ENCODE assay signal across 8 cellular contexts in the genomic region with DNA sequence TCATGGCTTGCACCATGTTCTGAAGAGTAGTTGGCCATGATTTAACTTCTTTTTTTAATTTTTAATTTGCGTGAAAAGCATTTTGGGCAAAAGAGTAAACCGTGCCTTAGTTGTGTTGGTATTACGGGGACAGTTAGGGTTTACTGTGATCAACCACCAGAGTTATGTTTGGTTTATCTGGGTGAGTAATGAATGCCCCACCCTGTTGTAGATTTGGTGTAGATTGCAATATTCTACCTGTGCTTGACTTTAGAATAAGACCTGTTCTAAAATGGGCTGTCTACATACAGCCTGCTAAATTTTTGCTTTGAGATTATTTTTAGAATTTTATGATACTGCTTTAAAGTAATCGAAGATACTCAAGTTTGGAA. TPM values are rescaled to one million over a fixed set of nuclear protein-coding genes. Genes with fewer than 3 reads are reported as not detected.
DNase-seq lines count a peak whose midpoint lies in the region; ATAC-seq, FAIRE-seq and TF ChIP-seq lines count a peak whose summit lies in the region.

No MANE protein-coding gene starts in this region.

- peaks cover 29% of the 10 kb centered on the region; the same call in 2 of the 3 replicates for H3K4me1 ChIP-seq in A549
- peaks cover 15 to 41% of the 10 kb centered on the region in 2 donors for H3K4me1 ChIP-seq in adrenal gland (replicated peaks in 1 of 2)
- H3K4me1 ChIP-seq in right lobe of liver = peaks cover 0 to 33% (median 2%) of the 10 kb centered on the region in 4 donors
- H3K4me1 ChIP-seq in vagina = peaks cover 45% of the 10 kb centered on the region

- H3K9me3 ChIP-seq in A549 (no peaks in the 10 kb centered on the region), adrenal gland (replicated peaks in 1 of 3) (no peaks in the 10 kb centered on the region), right lobe of liver (no peaks in the 10 kb centered on the region), vagina (no peaks in the 10 kb centered on the region)

- TF ChIP-seq POLR2A in A549 (IDR thresholded peaks at IDR 0.05; ENCODE audit: low read length) (no peak), adrenal gland (IDR thresholded peaks at IDR 0.05) (no peak), right lobe of liver (IDR thresholded peaks at IDR 0.05) (peak; percentile 13), vagina (IDR thresholded peaks at IDR 0.05) (no peak)

- H3K36me3 Mint-ChIP-seq in HFFc6 (ENCODE audit: low read depth) = no peaks in the 10 kb centered on the region

- H3K36me3 ChIP-seq in adrenal gland (replicated peaks in 1 of 2) (no peaks in the 10 kb centered on the region), right lobe of liver (no peaks in the 10 kb centered on the region), vagina (no peaks in the 10 kb centered on the region)

- ATAC-seq in A549 = peak in 1 of 2 experiments; percentile 43; a peak in 3 of 6 replicates
- peak in 1 of 4 donors; percentile 32 for ATAC-seq in right lobe of liver
- ATAC-seq in HG03039 (IDR thresholded peaks at IDR 0.05; ENCODE audit: unreplicated experiment) = no peak

- peak overlapping the region; percentile 98 to 100 for H3K27ac ChIP-seq in A549
- H3K27ac ChIP-seq in adrenal gland = peak overlapping the region in 3 of 5 donors; percentile 92 to 99 (median 94)
- H3K27ac ChIP-seq in right lobe of liver = peak overlapping the region in 1 of 3 donors; percentile 96
- H3K27ac ChIP-seq in vagina = peak overlapping the region; percentile 88

- intact Hi-C loops in adrenal gland (cut with DNase I) = no loop called here
- intact Hi-C loops in right lobe of liver (cut with DNase I) = no loop called here
- intact Hi-C loops in vagina (cut with DNase I) = no loop called here

- 1% methylated on average over 4 of the region's 4 CpGs for WGBS in A549 (ENCODE audit: missing lambda C conversion rate)
- 11 to 35% (median 18%) methylated on average over 4 of the region's 4 CpGs for WGBS in adrenal gland, 4 donors
- 7% methylated on average over 4 of the region's 4 CpGs for WGBS in right lobe of liver (ENCODE audit: insufficient coverage, low coverage, low lambda C conversion rate, missing lambda C conversion rate)

- POLR2A ChIA-PET in A549 (lab: Yijun Ruan, JAX) = interaction anchor here (1.2 kb wide), 1 partner anchor 32 kb away, joined by 6 read pairs; no protein-coding TSS in a partner anchor

- TF ChIP-seq CTCF in A549 (IDR thresholded peaks at IDR 0.05) (no peak), HFFc6 (IDR thresholded peaks at IDR 0.05) (no peak), adrenal gland (IDR thresholded peaks at IDR 0.05) (no peak), right lobe of liver (IDR thresholded peaks at IDR 0.05) (no peak), vagina (IDR thresholded peaks at IDR 0.05) (no peak)

- no peak for FAIRE-seq in A549 (lab: Jason Lieb, UNC)

- DNase-seq in A549 (ENCODE audit: low read depth in 1 of 2, low spot score in 1 of 2) (peak in 1 of 2 experiments; percentile 17), HFFc6 (no peak), adrenal gland (no peak), right lobe of liver (no peak), vagina (ENCODE audit: extremely low spot score in 2 of 2) (no peak), GM19238 (ENCODE audit: insufficient read length, low spot score) (no peak), NCI-H1930 (lab: John Stamatoyannopoulos, UW) (no peak)

- peak overlapping the region; percentile 83; the same call in 1 of the 2 replicates for H3K27ac Mint-ChIP-seq in HFFc6

- H3K4me1 Mint-ChIP-seq in HFFc6 (ENCODE audit: low read depth) = peaks cover 32% of the 10 kb centered on the region

- no peak for TF ChIP-seq RAD21 in A549 (conservative IDR thresholded peaks at IDR 0.05 in 1 of 2, IDR thresholded peaks at IDR 0.05 in 1 of 2)

- H3K27me3 ChIP-seq in adrenal gland = no peaks in the 10 kb centered on the region
- H3K27me3 ChIP-seq in right lobe of liver = no peaks in the 10 kb centered on the region
- H3K27me3 ChIP-seq in vagina = no peaks in the 10 kb centered on the region

- H3K4me3 ChIP-seq in A549 (peak overlapping the region; percentile 85), adrenal gland (peak overlapping the region in 2 of 4 donors; percentile 55 to 89), right lobe of liver (peak overlapping the region; percentile 77 to 82 (median 78)), vagina (peak overlapping the region; percentile 76 to 87)

- peak overlapping the region; percentile 95 for H3K4me3 Mint-ChIP-seq in HFFc6

- no peaks in the 10 kb centered on the region for H3K9me3 Mint-ChIP-seq in HFFc6

- no peak for TF ChIP-seq EP300 in A549 (IDR thresholded peaks at IDR 0.05)

- peak overlapping the region; percentile 97 for H3K4me2 ChIP-seq in A549

- H3K27me3 Mint-ChIP-seq in HFFc6 (ENCODE audit: insufficient read depth) = peaks cover 7% of the 10 kb centered on the region

- CTCF ChIA-PET in A549 (lab: Yijun Ruan, JAX) = interaction anchor here (1.1 kb wide), 1 partner anchor 24 kb away, joined by 3 read pairs; no protein-coding TSS in a partner anchor

TF ChIP-seq in A549, 52 proteins besides CTCF, POLR2A, EP300 and RAD21:
- TF ChIP-seq CBX8 (IDR thresholded peaks at IDR 0.05) (no peak), MAFK (IDR thresholded peaks at IDR 0.05; ENCODE audit: partially characterized antibody) (no peak), USF2 (IDR thresholded peaks at IDR 0.05) (no peak), KDM5A (IDR thresholded peaks at IDR 0.05) (no peak), FOXS1 (CRISPR knock-in tag; IDR thresholded peaks at IDR 0.05) (no peak), ZC3H11A (IDR thresholded peaks at IDR 0.05) (no peak), CHD4 (IDR thresholded peaks at IDR 0.05; ENCODE audit: borderline replicate concordance) (no peak), POLR2AphosphoS2 (conservative IDR thresholded peaks at IDR 0.05; ENCODE audit: low read length) (no peak), SREBF2 (IDR thresholded peaks at IDR 0.05) (no peak)
- TF ChIP-seq, protein P1, sequence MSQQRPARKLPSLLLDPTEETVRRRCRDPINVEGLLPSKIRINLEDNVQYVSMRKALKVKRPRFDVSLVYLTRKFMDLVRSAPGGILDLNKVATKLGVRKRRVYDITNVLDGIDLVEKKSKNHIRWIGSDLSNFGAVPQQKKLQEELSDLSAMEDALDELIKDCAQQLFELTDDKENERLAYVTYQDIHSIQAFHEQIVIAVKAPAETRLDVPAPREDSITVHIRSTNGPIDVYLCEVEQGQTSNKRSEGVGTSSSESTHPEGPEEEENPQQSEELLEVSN (IDR thresholded peaks at IDR 0.05; ENCODE audit: borderline replicate concordance, low read depth) = no peak
- TF ChIP-seq, protein P2, sequence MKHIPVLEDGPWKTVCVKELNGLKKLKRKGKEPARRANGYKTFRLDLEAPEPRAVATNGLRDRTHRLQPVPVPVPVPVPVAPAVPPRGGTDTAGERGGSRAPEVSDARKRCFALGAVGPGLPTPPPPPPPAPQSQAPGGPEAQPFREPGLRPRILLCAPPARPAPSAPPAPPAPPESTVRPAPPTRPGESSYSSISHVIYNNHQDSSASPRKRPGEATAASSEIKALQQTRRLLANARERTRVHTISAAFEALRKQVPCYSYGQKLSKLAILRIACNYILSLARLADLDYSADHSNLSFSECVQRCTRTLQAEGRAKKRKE (CRISPR knock-in tag; IDR thresholded peaks at IDR 0.05; ENCODE audit: low read depth) = no peak
- TF ChIP-seq, protein P3, sequence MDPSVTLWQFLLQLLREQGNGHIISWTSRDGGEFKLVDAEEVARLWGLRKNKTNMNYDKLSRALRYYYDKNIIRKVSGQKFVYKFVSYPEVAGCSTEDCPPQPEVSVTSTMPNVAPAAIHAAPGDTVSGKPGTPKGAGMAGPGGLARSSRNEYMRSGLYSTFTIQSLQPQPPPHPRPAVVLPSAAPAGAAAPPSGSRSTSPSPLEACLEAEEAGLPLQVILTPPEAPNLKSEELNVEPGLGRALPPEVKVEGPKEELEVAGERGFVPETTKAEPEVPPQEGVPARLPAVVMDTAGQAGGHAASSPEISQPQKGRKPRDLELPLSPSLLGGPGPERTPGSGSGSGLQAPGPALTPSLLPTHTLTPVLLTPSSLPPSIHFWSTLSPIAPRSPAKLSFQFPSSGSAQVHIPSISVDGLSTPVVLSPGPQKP (IDR thresholded peaks at IDR 0.05; ENCODE audit: low read depth, low read length) = no peak
TF ChIP-seq in A549: peak in this region for 0.

RNA-seq across cellular contexts. Expression of gene USP25, which starts 1.4 kb away (rescaled TPM):
- polyA plus RNA-seq in A549 (2011; rRNA removed) = 32.2 and 33.5 TPM in 2 replicates
- 3.9 and 4.7 TPM in 2 replicates for polyA plus RNA-seq in A549 (2012; cell fraction: cytosol; rRNA removed)
- 1.9 and 3.2 TPM in 2 replicates for polyA plus RNA-seq in A549 (2012; cell fraction: nucleus; rRNA removed)
- 14.5 to 18.1 TPM (median 15.3 TPM) in 3 replicates for polyA plus RNA-seq in A549 (2017; fragmentation: RNase III; extraction: RNeasy Plus Mini Kit Qiagen cat#74134 plus additional on column Dnase treatment)
- polyA minus RNA-seq in A549 (2011; rRNA and poly(A)+ RNA removed) = 34.9 and 40.2 TPM in 2 replicates
- total RNA-seq in HFFc6 (2021; fragmentation: NEBNext Ultra II Directional; extraction: Animal tissue kit (Norgen Biotek cat#: 25700)) = 10 to 100 TPM; 13.8 to 18.3 (median 16.6) TPM
- total RNA-seq in adrenal gland = 10 to 100 TPM; 27.4 to 47.4 (median 40.0) TPM
- polyA plus RNA-seq in adrenal gland = 10 to 100 TPM; 11.8 to 27.7 (median 14.0) TPM
- total RNA-seq in right lobe of liver = 10 to 100 TPM; 14.7 to 22.7 (median 18.7) TPM
- total RNA-seq in vagina = 39.0 TPM
